Comparison of ENCODE assay signal across 12 cellular contexts in genomic region chr10:5018671-5019277, GRCh38. TPM values are rescaled to one million over a fixed set of nuclear protein-coding genes. Genes with fewer than 3 reads are reported as not detected.
A peak's percentile ranks its signal among the peaks of the same experiment; 100 is the strongest.
DNase-seq lines count a peak whose midpoint lies in the region; ATAC-seq and TF ChIP-seq lines count a peak whose summit lies in the region.
"Not testable (repeated sequence)": the region's sequence is repeated elsewhere in the genome, so short reads cannot be mapped to it uniquely, and the experiment has no call there.
"Had no signal": no experiment of that assay in that cellular context is flagged by ENCODE, and none has a peak within 500 bp of the region (broad histone marks: within the 10 kb centered on the region; RNA-seq: fewer than 3 reads in every experiment).

No MANE protein-coding gene starts in this region.

- DNase-seq in AG04449 (ENCODE audit: low read depth, low spot score) (peak; percentile 19), H4 (ENCODE audit: low spot score) (peak; percentile 48), NCI-H748 (lab: John Stamatoyannopoulos, UW; ENCODE audit: unreplicated experiment) (peak; percentile 40), amniotic stem cell (lab: John Stamatoyannopoulos, UW) (peak; percentile 2), medulla oblongata (ENCODE audit: extremely low spot score) (peak; percentile 13)
- DNase-seq in epithelial cell of prostate (ENCODE audit: low read depth, low spot score); left cardiac atrium: not testable (repeated sequence)

- CTCF ChIA-PET in AG04449 (lab: Yijun Ruan, JAX): interaction anchor here (0.7 to 0.8 kb wide), 2 partner anchors 76 to 169 kb away, joined by 3 to 5 read pairs; partner anchors contain the start of gene AKR1C3

- H3K9ac ChIP-seq in skeletal muscle tissue (ENCODE audit: low read depth in 1 of 3, low read length in 3 of 3): not testable (repeated sequence)

- H3K36me3 ChIP-seq in skeletal muscle tissue (ENCODE audit: control insufficient read depth in 3 of 3, insufficient read depth in 3 of 3, low read length in 3 of 3): not testable (repeated sequence)

- H3K27me3 ChIP-seq in skeletal muscle tissue (ENCODE audit: control insufficient read depth in 3 of 3, insufficient read depth in 3 of 3, low read length in 3 of 3): not testable (repeated sequence)

- H3K4me1 ChIP-seq in skeletal muscle tissue (ENCODE audit: control insufficient read depth in 3 of 3, insufficient read depth in 3 of 3, low read length in 3 of 3): peaks cover 18 to 27% (median 23%) of the 10 kb centered on the region in 3 donors

- intact Hi-C loops in left cardiac atrium (cut with DNase I): not testable (repeated sequence)

- not testable (repeated sequence) for H3K4me3 ChIP-seq in AG04449 (ENCODE audit: low read depth, low read length); skeletal muscle tissue (ENCODE audit: low read length in 3 of 3)

- H3K27ac ChIP-seq in epithelial cell of prostate (peak overlapping the region; percentile 23), skeletal muscle tissue (ENCODE audit: low read depth, low read length) (peak overlapping the region; percentile 58)

- H3K9me3 ChIP-seq in skeletal muscle tissue (ENCODE audit: control insufficient read depth in 3 of 3, low read length in 3 of 3): not testable (repeated sequence)

- peak; percentile 26 for TF ChIP-seq CTCF in AG04449 (IDR thresholded peaks at IDR 0.05; ENCODE audit: insufficient read depth, low read length, missing control alignments)

- POLR2A ChIA-PET in AG04449 (lab: Yijun Ruan, JAX): not testable (repeated sequence)

- ATAC-seq in left cardiac atrium: peak; percentile 85 to 93

RNA-seq across cellular contexts. Expression of gene AKR1C2, which starts 15.1 kb away (rescaled TPM):
- 74.6 and 115 TPM in 2 replicates for total RNA-seq in H4 (2014; rRNA removed; shearing (Covaris generic))
- total RNA-seq in left cardiac atrium (100 to 1,000 TPM; 138 to 170 TPM), skeletal muscle tissue (4.2 TPM)
- total RNA-seq: activated CD8-positive, alpha-beta T cell treated with anti-CD3 and anti-CD28 coated beads for 36 hours; activated T-helper 17 cell treated with anti-CD3 and anti-CD28 coated beads, Interleukin-2, amount 50 U/mL, for 72 hours; B cell; natural killer cell treated with Interleukin-12 subunit alpha and Interleukin-12 subunit beta and Interleukin-15 and Interleukin-18, amount 100 ng/mL, for 72 hours had no signal

RNA-seq across cellular contexts. Expression of gene AKR1C1, which starts 55.6 kb away (rescaled TPM):
- 238 and 248 TPM in 2 replicates for total RNA-seq in H4 (2014; rRNA removed; shearing (Covaris generic))
- total RNA-seq in left cardiac atrium (100 to 1,000 TPM; 119 to 147 TPM), skeletal muscle tissue (9.9 TPM)
- total RNA-seq: B cell had no signal

Comparison
In these comparisons a context has a peak if more than half of its experiments do, and no peak if none do; other contexts are left out.
1. RNA of gene AKR1C2, which starts 15.1 kb away (total RNA-seq): 138 to 170 TPM in left cardiac atrium and 74.6 to 115 TPM in H4; 4.2 TPM in skeletal muscle tissue (single experiment); every median in the first group is over 10 times any median in the second.
2. RNA of gene AKR1C1, which starts 55.6 kb away (total RNA-seq): 238 to 248 TPM in H4 and 119 to 147 TPM in left cardiac atrium; 9.9 TPM in skeletal muscle tissue (single experiment); every median in the first group is over 10 times any median in the second.